29 cellular contexts compared by ENCODE assay signal in genomic region chrX:10514891-10515290, GRCh38.
DNase-seq lines count a peak whose midpoint lies in the region; FAIRE-seq and TF ChIP-seq lines count a peak whose summit lies in the region.
"Had no signal": no experiment of that assay in that cellular context is flagged by ENCODE, and none has a peak within 500 bp of the region (broad histone marks: within the 10 kb centered on the region; RNA-seq: fewer than 3 reads in every experiment).

No MANE protein-coding gene starts in this region.

- TF ChIP-seq EP300 in suprapubic skin (IDR thresholded peaks at IDR 0.05) = no peak

- no peak overlapping the region for H3K4me3 Mint-ChIP-seq in astrocyte (ENCODE audit: unreplicated experiment)
- H3K4me3 Mint-ChIP-seq: activated naive CD8-positive, alpha-beta T cell treated with anti-CD3 and anti-CD28 coated beads for 36 hours; CD4-positive, alpha-beta memory T cell; natural killer cell had no signal

- H3K4me2 ChIP-seq in astrocyte (ENCODE audit: low read length) (no peak overlapping the region), fibroblast of lung (ENCODE audit: extremely low read depth, insufficient read depth, low read length) (no peak overlapping the region)

- no peaks in the 10 kb centered on the region for H3K9me3 ChIP-seq in astrocyte (ENCODE audit: insufficient read depth, low read depth, low read length)
- H3K9me3 ChIP-seq in fibroblast of lung (ENCODE audit: control insufficient read depth, insufficient read depth, low read depth, low read length) = no peaks in the 10 kb centered on the region
- H3K9me3 ChIP-seq in muscle layer of duodenum (ENCODE audit: control insufficient read depth in 1 of 2, low read length in 2 of 2) = no peaks in the 10 kb centered on the region
- H3K9me3 ChIP-seq in suprapubic skin = no peaks in the 10 kb centered on the region
- H3K9me3 ChIP-seq: HAP-1, heart right ventricle, SJCRH30, thyroid gland had no signal

- 35% methylated on average over 6 of the region's 6 CpGs for WGBS in suprapubic skin

- H3K79me2 ChIP-seq in astrocyte (ENCODE audit: insufficient read depth, low read length) = no peaks in the 10 kb centered on the region
- H3K79me2 ChIP-seq in fibroblast of lung (ENCODE audit: control insufficient read depth, insufficient read depth, low read length) = no peaks in the 10 kb centered on the region

- peak; percentile 83 for FAIRE-seq in astrocyte (lab: Jason Lieb, UNC)

- no peak overlapping the region for H2AFZ ChIP-seq in astrocyte (ENCODE audit: low read depth, low read length)
- H2AFZ ChIP-seq in fibroblast of lung (ENCODE audit: low read length) = no peak overlapping the region

- DNase-seq in G401 (ENCODE audit: low spot score) (peak; percentile 77), astrocyte (ENCODE audit: low read depth) (no peak), fibroblast of lung (ENCODE audit: low read depth in 2 of 2) (peak; percentile 55), suprapubic skin (ENCODE audit: low spot score in 2 of 2) (no peak), pons (ENCODE audit: low spot score) (no peak), middle frontal gyrus (ENCODE audit: extremely low spot score, low spot score) (no peak)
- DNase-seq: activated CD4-positive, alpha-beta T cell treated with anti-CD3 and anti-CD28 coated beads, Interleukin-2, amount 50 U/mL, for 48 hours; activated CD4-positive, CD25-positive, alpha-beta regulatory T cell; activated CD8-positive, alpha-beta memory T cell treated with anti-CD3 and anti-CD28 coated beads, Interleukin-2, amount 50 U/mL, for 48 hours; activated naive CD8-positive, alpha-beta T cell treated with anti-CD3 and anti-CD28 coated beads for 36 hours; CD4-positive, alpha-beta memory T cell; DMS153; Karpas-422; left colon; natural killer cell; NCI-H1694 treated with DMSO at 0.1 percent for 48 hours; NCI-H2171 treated with DMSO at 0.1 percent for 48 hours; NCI-H524; retina; SJCRH30; stimulated activated CD4-positive, alpha-beta T cell treated with anti-CD3 and anti-CD28 coated beads, Interleukin-4, amount 100 ng/mL, for 4 hours; stimulated activated naive CD8-positive, alpha-beta T cell treated with anti-CD3 and anti-CD28 coated beads, Interleukin-15, Interleukin-2, amounts not matched to agents 100 U/mL and 50 U/mL, for 24 hours; thyroid gland had no signal

- peaks cover 7% of the 10 kb centered on the region for H3K4me1 Mint-ChIP-seq in astrocyte (ENCODE audit: low read depth, unreplicated experiment)
- H3K4me1 Mint-ChIP-seq: activated naive CD8-positive, alpha-beta T cell treated with anti-CD3 and anti-CD28 coated beads for 36 hours; CD4-positive, alpha-beta memory T cell; natural killer cell had no signal

- no peak for TF ChIP-seq POLR2A in suprapubic skin (IDR thresholded peaks at IDR 0.05)

- no peaks in the 10 kb centered on the region for H3K27me3 ChIP-seq in astrocyte (ENCODE audit: insufficient read depth, low read length)
- no peaks in the 10 kb centered on the region for H3K27me3 ChIP-seq in fibroblast of lung (ENCODE audit: control insufficient read depth, insufficient read depth, low read length)
- H3K27me3 ChIP-seq in muscle layer of duodenum (ENCODE audit: low read depth, low read length) = no peaks in the 10 kb centered on the region
- H3K27me3 ChIP-seq in suprapubic skin = no peaks in the 10 kb centered on the region
- H3K27me3 ChIP-seq: heart right ventricle, SJCRH30, thyroid gland had no signal

- in situ Hi-C loops in G401 (cut with HindIII; ENCODE audit: low sequenced_read_pairs) = no loop called here

- no peak overlapping the region for H3K9ac ChIP-seq in astrocyte (ENCODE audit: low read length)
- no peak overlapping the region for H3K9ac ChIP-seq in fibroblast of lung (ENCODE audit: insufficient read depth, low read length)

- no peak overlapping the region for H3K27ac Mint-ChIP-seq in astrocyte (ENCODE audit: unreplicated experiment)
- H3K27ac Mint-ChIP-seq: activated naive CD8-positive, alpha-beta T cell treated with anti-CD3 and anti-CD28 coated beads for 36 hours; activated T-helper 2 cell treated with anti-CD3 and anti-CD28 coated beads, Interferon-gamma antibody, Interleukin-2, Interleukin-4, amounts not matched to agents 10 μg/mL and 5 μg/mL and 100 μg/mL, durations not matched to agents 14 hours and 24 hours and 36 hours; CD4-positive, alpha-beta memory T cell; natural killer cell had no signal

- H3K36me3 Mint-ChIP-seq in astrocyte (ENCODE audit: low read depth, unreplicated experiment) = no peaks in the 10 kb centered on the region
- H3K36me3 Mint-ChIP-seq: activated naive CD8-positive, alpha-beta T cell treated with anti-CD3 and anti-CD28 coated beads for 36 hours; CD4-positive, alpha-beta memory T cell; natural killer cell had no signal

- H4K20me1 ChIP-seq in astrocyte (ENCODE audit: insufficient read depth, low read length) (no peaks in the 10 kb centered on the region), fibroblast of lung (ENCODE audit: control insufficient read depth, extremely low read depth, insufficient read depth, low read length) (no peaks in the 10 kb centered on the region)

- no peaks in the 10 kb centered on the region for H3K27me3 Mint-ChIP-seq in astrocyte (ENCODE audit: low read depth, unreplicated experiment)
- H3K27me3 Mint-ChIP-seq: activated naive CD8-positive, alpha-beta T cell treated with anti-CD3 and anti-CD28 coated beads for 36 hours; brain; CD4-positive, alpha-beta memory T cell had no signal

- TF ChIP-seq CTCF in astrocyte (IDR thresholded peaks at IDR 0.05; ENCODE audit: insufficient read depth, low read depth, low read length) (no peak), fibroblast of lung (conservative IDR thresholded peaks at IDR 0.05 in 1 of 2, IDR thresholded peaks at IDR 0.05 in 1 of 2; ENCODE audit: low read depth in 1 of 2, low read length in 2 of 2) (no peak), suprapubic skin (IDR thresholded peaks at IDR 0.05) (no peak)

- H3K4me1 ChIP-seq in astrocyte (ENCODE audit: insufficient read depth, low read length) (peaks cover 6% of the 10 kb centered on the region), fibroblast of lung (ENCODE audit: control insufficient read depth, extremely low read depth, insufficient read depth, low read length) (peaks cover 2% of the 10 kb centered on the region), muscle layer of duodenum (ENCODE audit: control insufficient read depth in 1 of 2, insufficient read depth in 2 of 2, low read length in 2 of 2) (peaks cover 0 to 4% of the 10 kb centered on the region in 2 donors), suprapubic skin (no peaks in the 10 kb centered on the region)
- H3K4me1 ChIP-seq: thyroid gland had no signal

- H3K27ac ChIP-seq in astrocyte (ENCODE audit: low read depth, low read length) = no peak overlapping the region
- no peak overlapping the region for H3K27ac ChIP-seq in fibroblast of lung (ENCODE audit: insufficient read depth, low read length)
- H3K27ac ChIP-seq in muscle layer of duodenum (ENCODE audit: low read length) = peak overlapping the region; percentile 69
- H3K27ac ChIP-seq in suprapubic skin = no peak overlapping the region
- H3K27ac ChIP-seq: coronary artery, SJCRH30, thyroid gland had no signal

- H3K4me3 ChIP-seq in astrocyte (ENCODE audit: insufficient read depth, low read depth, low read length) (no peak overlapping the region), fibroblast of lung (replicated peaks in 1 of 4; ENCODE audit: control extremely low read depth in 1 of 4, insufficient read depth in 1 of 4, low read depth in 3 of 4, low read length in 4 of 4) (no peak overlapping the region), muscle layer of duodenum (ENCODE audit: low read depth in 1 of 2, low read length in 2 of 2) (no peak overlapping the region), suprapubic skin (no peak overlapping the region)
- H3K4me3 ChIP-seq: coronary artery, HAP-1, heart right ventricle, SJCRH30, thyroid gland had no signal

- no peaks in the 10 kb centered on the region for H3K9me3 Mint-ChIP-seq in astrocyte (ENCODE audit: unreplicated experiment)
- H3K9me3 Mint-ChIP-seq: activated naive CD8-positive, alpha-beta T cell treated with anti-CD3 and anti-CD28 coated beads for 36 hours; activated T-helper 2 cell treated with anti-CD3 and anti-CD28 coated beads, Interferon-gamma antibody, Interleukin-2, Interleukin-4, amounts not matched to agents 10 μg/mL and 5 μg/mL and 100 μg/mL, durations not matched to agents 14 hours and 24 hours and 36 hours; natural killer cell had no signal

- H3K36me3 ChIP-seq in astrocyte (ENCODE audit: insufficient read depth, low read length) (no peaks in the 10 kb centered on the region), fibroblast of lung (ENCODE audit: control insufficient read depth, insufficient read depth, low read length) (no peaks in the 10 kb centered on the region), muscle layer of duodenum (ENCODE audit: control insufficient read depth in 1 of 2, insufficient read depth in 2 of 2, low read length in 2 of 2) (no peaks in the 10 kb centered on the region), suprapubic skin (no peaks in the 10 kb centered on the region)
- H3K36me3 ChIP-seq: HAP-1, heart right ventricle, thyroid gland had no signal

Comparison
In these comparisons a context has a peak if more than half of its experiments do, and no peak if none do; other contexts are left out.
1. DNase-seq: peak in G401 (single experiment) and fibroblast of lung (2 of 2); none in astrocyte (single experiment), suprapubic skin (0 of 2), pons (single experiment) and middle frontal gyrus (single experiment).